16 cellular contexts compared by ENCODE assay signal in the genomic region with DNA sequence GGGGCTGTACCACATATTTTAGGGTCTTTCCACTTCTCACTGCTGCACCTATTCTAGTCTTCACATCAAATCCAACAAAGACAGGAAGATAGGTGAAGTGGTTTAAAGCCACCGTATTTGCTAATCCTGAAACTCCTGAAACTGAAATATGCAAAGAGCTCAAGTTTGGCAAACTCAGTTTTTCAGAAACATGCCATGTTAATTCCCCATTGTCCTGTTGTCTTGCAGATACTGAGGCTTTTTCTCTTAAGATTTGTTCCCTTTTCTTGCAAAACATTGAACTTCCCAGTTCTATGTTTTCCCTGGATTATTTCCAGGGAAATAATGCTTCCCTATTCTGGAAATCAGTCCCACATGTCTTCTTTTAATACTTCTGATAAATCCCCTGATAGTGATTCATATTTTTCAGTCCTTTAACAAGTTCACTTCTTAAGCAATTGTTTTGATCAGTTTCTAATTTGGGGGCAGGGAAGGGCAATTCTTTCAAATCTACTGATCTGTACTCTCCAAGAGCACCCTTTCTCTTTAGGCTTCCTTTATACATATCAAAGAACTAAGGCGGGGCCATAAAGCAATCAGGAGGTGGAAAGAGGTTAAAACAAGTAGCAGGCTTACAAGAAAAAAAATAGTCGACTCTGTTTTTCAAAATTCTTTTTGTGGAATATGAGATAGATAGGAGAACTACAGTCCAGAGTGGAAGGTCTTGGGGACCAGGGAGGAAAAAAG.
A peak's percentile ranks its signal among the peaks of the same experiment; 100 is the strongest.
DNase-seq lines count a peak whose midpoint lies in the region; ATAC-seq and TF ChIP-seq lines count a peak whose summit lies in the region.
"Had no signal": no experiment of that assay in that cellular context is flagged by ENCODE, and none has a peak within 500 bp of the region (broad histone marks: within the 10 kb centered on the region; RNA-seq: fewer than 3 reads in every experiment).

No MANE protein-coding gene starts in this region.

- H3K27ac ChIP-seq in suprapubic skin = peak overlapping the region; percentile 29
- no peak overlapping the region for H3K27ac ChIP-seq in adrenal gland
- H3K27ac ChIP-seq: right lobe of liver, RWPE1, stomach had no signal

- H3K27me3 ChIP-seq in suprapubic skin = no peaks in the 10 kb centered on the region
- no peaks in the 10 kb centered on the region for H3K27me3 ChIP-seq in adrenal gland
- H3K27me3 ChIP-seq: breast epithelium, right lobe of liver, stomach had no signal

- TF ChIP-seq EP300 in suprapubic skin (IDR thresholded peaks at IDR 0.05) = no peak

- ATAC-seq in GM18870 (IDR thresholded peaks at IDR 0.05; ENCODE audit: unreplicated experiment) (peak; percentile 82), HG02870 (IDR thresholded peaks at IDR 0.05; ENCODE audit: unreplicated experiment) (peak; percentile 83), HG03159 (IDR thresholded peaks at IDR 0.05; ENCODE audit: unreplicated experiment) (no peak)
- ATAC-seq: naive thymus-derived CD8-positive, alpha-beta T cell; right lobe of liver had no signal

- no peak overlapping the region for H3K4me3 ChIP-seq in suprapubic skin
- H3K4me3 ChIP-seq in adrenal gland = no peak overlapping the region
- H3K4me3 ChIP-seq: breast epithelium, heart left ventricle, right lobe of liver, stomach had no signal

- H3K36me3 ChIP-seq in suprapubic skin = no peaks in the 10 kb centered on the region
- H3K36me3 ChIP-seq in adrenal gland (replicated peaks in 1 of 2) = no peaks in the 10 kb centered on the region
- H3K36me3 ChIP-seq: breast epithelium, heart left ventricle, right lobe of liver, stomach had no signal

- H3K9me3 ChIP-seq in suprapubic skin (no peaks in the 10 kb centered on the region), adrenal gland (replicated peaks in 1 of 3) (no peaks in the 10 kb centered on the region)
- H3K9me3 ChIP-seq: breast epithelium, heart left ventricle, right lobe of liver, stomach had no signal

- H3K4me1 ChIP-seq in suprapubic skin (peaks cover 20% of the 10 kb centered on the region), adrenal gland (replicated peaks in 1 of 2) (no peaks in the 10 kb centered on the region)
- H3K4me1 ChIP-seq: breast epithelium, right lobe of liver had no signal

- TF ChIP-seq POLR2A in suprapubic skin (IDR thresholded peaks at IDR 0.05) (no peak), adrenal gland (IDR thresholded peaks at IDR 0.05) (no peak)

- no peak for TF ChIP-seq CTCF in suprapubic skin (IDR thresholded peaks at IDR 0.05)
- no peak for TF ChIP-seq CTCF in adrenal gland (IDR thresholded peaks at IDR 0.05)

- DNase-seq in fibroblast of peridontal ligament (ENCODE audit: extremely low read depth) = peak; percentile 61
- no peak for DNase-seq in suprapubic skin (ENCODE audit: low spot score in 2 of 2)
- DNase-seq in adrenal gland = no peak
- DNase-seq in stimulated activated CD4-positive, alpha-beta T cell treated with anti-CD3 and anti-CD28 coated beads, Interleukin-1b, Interleukin-23, amount 100 ng/mL, for 48 hours = no peak
- DNase-seq: naive thymus-derived CD8-positive, alpha-beta T cell; NCI-H1930; NCI-H748 treated with DMSO at 0.1 percent for 48 hours; right lobe of liver; stomach; T1000 had no signal

- intact Hi-C loops in adrenal gland (cut with DNase I) = no loop called here

- 34% methylated on average over 3 of the region's 3 CpGs for WGBS in suprapubic skin
- WGBS in adrenal gland, 4 donors = 39 to 55% (median 45%) methylated on average over 3 of the region's 3 CpGs
